In the genomic region with DNA sequence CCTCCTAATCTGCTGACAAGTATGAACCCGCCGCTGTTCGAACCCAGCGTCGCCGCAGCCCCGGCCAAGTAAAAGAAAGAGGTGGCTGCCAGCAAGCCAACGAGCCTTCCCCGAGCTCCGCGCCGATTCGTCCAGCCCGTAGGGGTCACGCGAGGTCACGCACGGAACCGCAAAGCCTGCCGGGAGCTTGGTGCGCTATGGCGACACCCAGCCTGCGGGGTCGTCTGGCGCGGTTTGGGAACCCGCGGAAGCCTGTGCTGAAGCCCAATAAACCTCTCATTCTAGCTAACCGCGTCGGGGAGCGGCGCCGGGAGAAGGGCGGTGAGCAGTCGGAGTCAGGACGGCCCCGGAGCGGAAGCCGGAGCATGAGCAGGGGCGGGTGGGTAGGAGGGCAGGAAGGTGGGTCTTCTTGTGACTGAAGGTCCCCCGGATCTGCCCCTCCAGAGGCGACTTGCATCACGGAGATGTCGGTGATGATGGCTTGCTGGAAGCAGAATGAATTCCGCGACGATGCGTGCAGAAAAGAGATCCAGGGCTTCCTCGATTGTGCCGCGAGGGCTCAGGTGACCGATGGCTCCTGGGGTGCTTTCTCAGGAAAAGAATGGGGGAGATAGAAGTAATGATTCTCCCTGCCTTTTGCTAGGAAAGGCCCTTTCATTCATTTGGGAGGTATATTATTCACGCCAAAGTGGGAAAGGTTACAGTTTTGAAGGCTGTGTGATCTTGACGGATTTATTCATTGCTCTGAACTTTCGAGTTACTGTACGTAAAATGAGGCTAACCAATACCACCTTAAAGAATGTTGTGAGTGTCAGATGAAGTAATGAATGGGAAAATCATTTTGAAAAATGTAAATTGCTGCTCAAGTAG, we compare ENCODE assay signal across 8 cellular contexts. TPM values are rescaled to one million over a fixed set of nuclear protein-coding genes. Genes with fewer than 3 reads are reported as not detected.
DNase-seq lines count a peak whose midpoint lies in the region; ATAC-seq, FAIRE-seq and TF ChIP-seq lines count a peak whose summit lies in the region.

CHCHD1 (plus strand) TSS at position 170 of the 870 bp plus-strand sequence; CDS start at position 198, 28 bp downstream.

- no peak for FAIRE-seq in frontal cortex (lab: Jason Lieb, UNC)

- no peak for TF ChIP-seq CTCF in Loucy (conservative IDR thresholded peaks at IDR 0.05; ENCODE audit: low read length)
- TF ChIP-seq CTCF in neutrophil (IDR thresholded peaks at IDR 0.05), result peak; percentile 39
- no peak for TF ChIP-seq CTCF in subcutaneous adipose tissue (IDR thresholded peaks at IDR 0.05; ENCODE audit: low read depth)

- H3K36me3 ChIP-seq in Loucy (ENCODE audit: insufficient read depth, low read length), result peaks cover 2% of the 10 kb centered on the region; the same call in 1 of the 2 replicates
- H3K36me3 ChIP-seq in neutrophil, result no peaks in the 10 kb centered on the region

- peak within 1 kb of the TSS; percentile 80 for H3K27ac ChIP-seq in neutrophil

- in situ Hi-C loops in SK-MEL-5 (cut with HindIII; ENCODE audit: low pct_unique_long_range_greater_than_20kb, low sequenced_read_pairs), result no loop called here

- H2AFZ ChIP-seq in Loucy (ENCODE audit: low read length), result peak within 1 kb of the TSS; percentile 81

- DNase-seq in DMS53 treated with DMSO at 0.1 percent for 48 hours (lab: John Stamatoyannopoulos, UW; ENCODE audit: unreplicated experiment), result peak; percentile 70
- DNase-seq in SK-MEL-5 (ENCODE audit: low read depth, low spot score), result peak; percentile 74
- DNase-seq in activated naive CD4-positive, alpha-beta T cell treated with Interleukin-2 at 50 U/mL for 16 hours, result peak; percentile 94
- DNase-seq in frontal cortex (ENCODE audit: low spot score in 2 of 2), result peak; percentile 84 to 88

- H3K27me3 ChIP-seq in Loucy (ENCODE audit: insufficient read depth, low read length, poor library complexity, severe bottlenecking), result no peaks in the 10 kb centered on the region
- no peaks in the 10 kb centered on the region for H3K27me3 ChIP-seq in neutrophil

- peaks cover 29% of the 10 kb centered on the region for H4K20me1 ChIP-seq in Loucy (ENCODE audit: insufficient read depth, low read length, poor library complexity, severe bottlenecking)

- peaks cover 31% of the 10 kb centered on the region for H3K4me1 ChIP-seq in Loucy (ENCODE audit: insufficient read depth, low read length, poor library complexity, severe bottlenecking)
- H3K4me1 ChIP-seq in neutrophil (ENCODE audit: control insufficient read depth in 1 of 2, insufficient read depth in 1 of 2, low read depth in 1 of 2, low read length in 1 of 2), result peaks cover 38 to 42% of the 10 kb centered on the region in 2 experiments

- no peaks in the 10 kb centered on the region for H3K9me2 ChIP-seq in Loucy (replicated peaks; ENCODE audit: low read depth, low read length)

- H3K9ac ChIP-seq in Loucy (ENCODE audit: low read depth, low read length, poor library complexity, severe bottlenecking), result peak within 1 kb of the TSS; percentile 87

- peak; percentile 43 for ATAC-seq in GM21825 (IDR thresholded peaks at IDR 0.05; ENCODE audit: unreplicated experiment)

- H3K4me3 ChIP-seq in Loucy (ENCODE audit: low read length, poor library complexity, severe bottlenecking) (peak within 1 kb of the TSS; percentile 83), neutrophil (ENCODE audit: low read depth in 1 of 2, low read length in 1 of 2) (peak within 1 kb of the TSS; percentile 79 to 82)

- H3F3A ChIP-seq in Loucy (ENCODE audit: low read depth), result no peaks in the 10 kb centered on the region

- H3K79me2 ChIP-seq in Loucy (ENCODE audit: insufficient read depth, low read length), result peaks cover 86% of the 10 kb centered on the region

- peak within 1 kb of the TSS; percentile 99 for H3K4me2 ChIP-seq in Loucy (ENCODE audit: low read depth, low read length, poor library complexity, severe bottlenecking)

- H3K9me3 ChIP-seq in Loucy (ENCODE audit: insufficient read depth, low read depth, low read length) (no peaks in the 10 kb centered on the region), neutrophil (no peaks in the 10 kb centered on the region)

RNA-seq across cellular contexts. Expression of gene CHCHD1, which starts in this region (rescaled TPM):
- 42.0 and 46.8 TPM in 2 replicates for total RNA-seq in SK-MEL-5 (2014; rRNA removed; shearing (Covaris generic))
- 32.8 and 33.6 TPM in 2 replicates for polyA plus RNA-seq in SK-MEL-5 (2015; cell fraction: cytosol; rRNA removed)
- 21.4 and 25.0 TPM in 2 replicates for polyA plus RNA-seq in SK-MEL-5 (2015; cell fraction: nucleus; rRNA removed)
- total RNA-seq in frontal cortex (16.7 TPM), subcutaneous adipose tissue (10 to 100 TPM; 18.0 to 61.0 (median 21.2) TPM)

Comparison
In these comparisons a context has a peak if more than half of its experiments do, and no peak if none do; other contexts are left out.
1. Peak in every context shown above with its lines: DNase-seq, ATAC-seq, H3K4me3 ChIP-seq and H3K27ac ChIP-seq.